Comparison of ENCODE assay signal across 8 cellular contexts in genomic region chr3:4751057-4752051, GRCh38.
DNase-seq lines count a peak whose midpoint lies in the region; ATAC-seq and TF ChIP-seq lines count a peak whose summit lies in the region.

No MANE protein-coding gene starts in this region.

- TF ChIP-seq CTCF in AG09309 (IDR thresholded peaks at IDR 0.05; ENCODE audit: control insufficient read depth, insufficient read depth, low read depth, low read length, missing control alignments), result no peak
- TF ChIP-seq CTCF in astrocyte of the spinal cord (IDR thresholded peaks at IDR 0.05; ENCODE audit: low read depth, low read length), result no peak

- ATAC-seq in GM19463 (IDR thresholded peaks at IDR 0.05; ENCODE audit: unreplicated experiment) (no peak), GM21737 (IDR thresholded peaks at IDR 0.05; ENCODE audit: unreplicated experiment) (no peak)

- no peak overlapping the region for H3K4me3 ChIP-seq in AG09309 (ENCODE audit: control insufficient read depth, low read depth, low read length)
- no peak overlapping the region for H3K4me3 ChIP-seq in astrocyte of the spinal cord (ENCODE audit: low read depth, low read length)

- DNase-seq in AG09309 (ENCODE audit: low read depth) (peak; percentile 87), KBM-7 (peak; percentile 60), astrocyte of the spinal cord (ENCODE audit: low read depth, low spot score) (peak; percentile 81), kidney glomerular epithelial cell (lab: John Stamatoyannopoulos, UW) (peak; percentile 98), stromal cell of bone marrow (ENCODE audit: low read depth) (peak; percentile 45), GM19238 (ENCODE audit: insufficient read length, low spot score) (no peak)

- in situ Hi-C loops in KBM-7 (cut with MboI; ENCODE audit: low pct_unique_long_range_greater_than_20kb, low sequenced_read_pairs), result no loop called here
- in situ Hi-C loops in astrocyte of the spinal cord (cut with HindIII; ENCODE audit: low sequenced_read_pairs), result no loop called here
